In the genomic region with DNA sequence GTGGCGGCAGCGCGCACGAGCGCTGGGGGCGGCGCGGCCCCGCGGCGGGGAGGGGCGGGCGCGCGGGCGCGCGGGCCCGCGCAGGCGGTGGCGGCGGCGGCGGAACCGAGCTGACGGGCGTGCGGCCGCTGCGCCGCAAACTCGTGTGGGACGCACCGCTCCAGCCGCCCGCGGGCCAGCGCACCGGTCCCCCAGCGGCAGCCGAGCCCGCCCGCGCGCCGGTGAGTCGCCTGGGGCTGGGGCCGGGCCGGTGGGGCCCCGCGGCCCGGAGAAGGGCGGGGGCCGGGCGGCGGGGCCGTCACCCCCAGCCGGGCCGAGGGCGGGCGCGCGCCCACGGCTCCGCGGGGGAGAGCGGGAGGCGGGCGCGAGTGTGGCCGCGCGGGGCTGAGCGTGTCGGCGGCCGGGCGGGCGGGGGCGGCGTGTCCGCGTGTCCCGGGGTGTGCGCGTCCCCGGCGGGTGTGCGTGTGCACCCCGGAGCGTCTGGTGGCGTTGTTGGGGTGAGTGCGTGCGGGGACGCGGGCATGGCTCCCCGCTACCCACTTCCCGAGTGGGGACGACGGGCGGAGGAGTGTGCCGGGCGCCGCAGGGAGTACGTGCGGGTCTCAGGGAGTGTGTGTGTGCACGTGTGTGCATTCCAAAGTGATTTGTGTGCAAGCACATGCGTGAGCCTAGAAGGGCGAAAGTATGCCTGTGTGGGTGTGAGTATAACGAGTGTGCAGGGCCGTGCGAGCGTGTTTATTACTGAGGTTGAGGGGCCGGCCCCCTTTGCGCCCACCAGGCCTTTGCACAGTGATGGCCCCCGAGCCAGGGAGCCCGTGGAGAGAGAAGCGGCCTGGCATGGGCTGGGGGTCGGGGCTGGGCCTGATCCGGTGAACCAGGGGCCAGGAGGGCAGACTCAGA, we compare ENCODE assay signal across 8 cellular contexts. TPM values are rescaled to one million over a fixed set of nuclear protein-coding genes. Genes with fewer than 3 reads are reported as not detected.
DNase-seq lines count a peak whose midpoint lies in the region; ATAC-seq and TF ChIP-seq lines count a peak whose summit lies in the region.

A gene (plus strand): TSS at position 85 of the 900 bp plus-strand sequence. CDS start 44,016 bp downstream, outside the sequence.

- no peaks in the 10 kb centered on the region for H3K9me3 ChIP-seq in spleen

- intact Hi-C loops in spleen (cut with DNase I; ENCODE audit: low total_unique reads), result no loop called here

- in situ Hi-C loops in GM18951 (cut with MboI; ENCODE audit: low sequenced_read_pairs, unreplicated experiment) (no loop called here), brain microvascular endothelial cell (cut with HindIII; ENCODE audit: low pct_ligation_motif_present, low sequenced_read_pairs) (no loop called here)

- TF ChIP-seq POLR2A in GM18951 (IDR thresholded peaks at IDR 0.05; ENCODE audit: extremely low read depth, insufficient read depth, insufficient read length), result peak; percentile 55
- no peak for TF ChIP-seq POLR2A in spleen (IDR thresholded peaks at IDR 0.05)

- no peaks in the 10 kb centered on the region for H3K36me3 Mint-ChIP-seq in immature natural killer cell

- DNase-seq in A172 (ENCODE audit: low spot score) (no peak), brain microvascular endothelial cell (no peak), immature natural killer cell (peak; percentile 58 to 72 (median 68)), spleen (peak; percentile 92), OCI-M2 (lab: John Stamatoyannopoulos, UW; ENCODE audit: unreplicated experiment) (no peak)

- peak within 1 kb of the TSS; percentile 82 to 96 (median 92) for H3K27ac Mint-ChIP-seq in immature natural killer cell

- H3K36me3 ChIP-seq in brain microvascular endothelial cell (replicated peaks) (no peaks in the 10 kb centered on the region), spleen (peaks cover 0 to 3% (median under 1%) of the 10 kb centered on the region in 6 donors)

- H3K4me1 ChIP-seq in spleen, result peaks cover 34 to 74% (median 60%) of the 10 kb centered on the region in 6 donors

- H3K27ac ChIP-seq in brain microvascular endothelial cell, result peak within 1 kb of the TSS; percentile 78
- peak within 1 kb of the TSS; percentile 43 to 90 (median 86) for H3K27ac ChIP-seq in spleen

- H3K27me3 Mint-ChIP-seq in immature natural killer cell (ENCODE audit: low read depth in 3 of 3), result peaks cover 3 to 9% (median 4%) of the 10 kb centered on the region in 3 donors

- no peaks in the 10 kb centered on the region for H3K27me3 ChIP-seq in brain microvascular endothelial cell (replicated peaks)
- peaks cover 0 to 12% (median 0%) of the 10 kb centered on the region in 7 donors for H3K27me3 ChIP-seq in spleen (replicated peaks in 1 of 7)

- H3K4me3 ChIP-seq in brain microvascular endothelial cell (ENCODE audit: low read depth, low read length), result peak within 1 kb of the TSS; percentile 92
- H3K4me3 ChIP-seq in spleen, result peak within 1 kb of the TSS; percentile 63 to 87 (median 68)

- TF ChIP-seq CTCF in brain microvascular endothelial cell (IDR thresholded peaks at IDR 0.05; ENCODE audit: low read depth, low read length, missing control alignments), result no peak
- no peak for TF ChIP-seq CTCF in spleen (IDR thresholded peaks at IDR 0.05 in 8 of 11, conservative IDR thresholded peaks at IDR 0.05 in 3 of 11)

- ATAC-seq in SK-N-SH treated with all-trans-retinoic acid at 6 μM for 48 hours (peak; percentile 12), HG02588 (IDR thresholded peaks at IDR 0.05; ENCODE audit: unreplicated experiment) (no peak)

- H3K9me3 Mint-ChIP-seq in immature natural killer cell, result no peaks in the 10 kb centered on the region

- H3K4me1 Mint-ChIP-seq in immature natural killer cell, result peaks cover 52 to 58% of the 10 kb centered on the region in 2 donors

- 1 to 5% (median 2%) methylated on average over 8 to 121 of the region's 121 CpGs for WGBS in spleen, 5 donors

- peak within 1 kb of the TSS; percentile 97 to 99 (median 99) for H3K4me3 Mint-ChIP-seq in immature natural killer cell

TF ChIP-seq in SK-N-SH treated with all-trans-retinoic acid at 6 μM for 48 hours, 23 proteins besides CTCF, POLR2A, EP300 and RAD21 (continues in another document):
- TF ChIP-seq ESRRG (CRISPR knock-in tag; IDR thresholded peaks at IDR 0.05) (no peak), CSDC2 (CRISPR knock-in tag; IDR thresholded peaks at IDR 0.05) (no peak), BACH2 (CRISPR knock-in tag; IDR thresholded peaks at IDR 0.05; ENCODE audit: borderline replicate concordance) (no peak), SNAI2 (CRISPR knock-in tag; IDR thresholded peaks at IDR 0.05) (no peak), PPARA (CRISPR knock-in tag; IDR thresholded peaks at IDR 0.05; ENCODE audit: borderline replicate concordance) (no peak), ISL1 (CRISPR knock-in tag; IDR thresholded peaks at IDR 0.05) (no peak), GLIS3 (CRISPR knock-in tag; IDR thresholded peaks at IDR 0.05) (no peak), ZNF565 (CRISPR knock-in tag; conservative IDR thresholded peaks at IDR 0.05; ENCODE audit: low read depth) (no peak), TOX (CRISPR knock-in tag; IDR thresholded peaks at IDR 0.05; ENCODE audit: borderline replicate concordance) (no peak)
- TF ChIP-seq, protein P1, sequence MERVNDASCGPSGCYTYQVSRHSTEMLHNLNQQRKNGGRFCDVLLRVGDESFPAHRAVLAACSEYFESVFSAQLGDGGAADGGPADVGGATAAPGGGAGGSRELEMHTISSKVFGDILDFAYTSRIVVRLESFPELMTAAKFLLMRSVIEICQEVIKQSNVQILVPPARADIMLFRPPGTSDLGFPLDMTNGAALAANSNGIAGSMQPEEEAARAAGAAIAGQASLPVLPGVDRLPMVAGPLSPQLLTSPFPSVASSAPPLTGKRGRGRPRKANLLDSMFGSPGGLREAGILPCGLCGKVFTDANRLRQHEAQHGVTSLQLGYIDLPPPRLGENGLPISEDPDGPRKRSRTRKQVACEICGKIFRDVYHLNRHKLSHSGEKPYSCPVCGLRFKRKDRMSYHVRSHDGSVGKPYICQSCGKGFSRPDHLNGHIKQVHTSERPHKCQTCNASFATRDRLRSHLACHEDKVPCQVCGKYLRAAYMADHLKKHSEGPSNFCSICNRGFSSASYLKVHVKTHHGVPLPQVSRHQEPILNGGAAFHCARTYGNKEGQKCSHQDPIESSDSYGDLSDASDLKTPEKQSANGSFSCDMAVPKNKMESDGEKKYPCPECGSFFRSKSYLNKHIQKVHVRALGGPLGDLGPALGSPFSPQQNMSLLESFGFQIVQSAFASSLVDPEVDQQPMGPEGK (CRISPR knock-in tag; IDR thresholded peaks at IDR 0.05; ENCODE audit: borderline replicate concordance), result no peak
- TF ChIP-seq, protein P2, sequence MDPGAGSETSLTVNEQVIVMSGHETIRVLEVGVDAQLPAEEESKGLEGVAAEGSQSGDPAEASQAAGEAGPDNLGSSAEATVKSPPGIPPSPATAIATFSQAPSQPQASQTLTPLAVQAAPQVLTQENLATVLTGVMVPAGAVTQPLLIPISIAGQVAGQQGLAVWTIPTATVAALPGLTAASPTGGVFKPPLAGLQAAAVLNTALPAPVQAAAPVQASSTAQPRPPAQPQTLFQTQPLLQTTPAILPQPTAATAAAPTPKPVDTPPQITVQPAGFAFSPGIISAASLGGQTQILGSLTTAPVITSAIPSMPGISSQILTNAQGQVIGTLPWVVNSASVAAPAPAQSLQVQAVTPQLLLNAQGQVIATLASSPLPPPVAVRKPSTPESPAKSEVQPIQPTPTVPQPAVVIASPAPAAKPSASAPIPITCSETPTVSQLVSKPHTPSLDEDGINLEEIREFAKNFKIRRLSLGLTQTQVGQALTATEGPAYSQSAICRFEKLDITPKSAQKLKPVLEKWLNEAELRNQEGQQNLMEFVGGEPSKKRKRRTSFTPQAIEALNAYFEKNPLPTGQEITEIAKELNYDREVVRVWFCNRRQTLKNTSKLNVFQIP (CRISPR knock-in tag; IDR thresholded peaks at IDR 0.05; ENCODE audit: borderline replicate concordance, low read depth), result no peak
- TF ChIP-seq, protein P3, sequence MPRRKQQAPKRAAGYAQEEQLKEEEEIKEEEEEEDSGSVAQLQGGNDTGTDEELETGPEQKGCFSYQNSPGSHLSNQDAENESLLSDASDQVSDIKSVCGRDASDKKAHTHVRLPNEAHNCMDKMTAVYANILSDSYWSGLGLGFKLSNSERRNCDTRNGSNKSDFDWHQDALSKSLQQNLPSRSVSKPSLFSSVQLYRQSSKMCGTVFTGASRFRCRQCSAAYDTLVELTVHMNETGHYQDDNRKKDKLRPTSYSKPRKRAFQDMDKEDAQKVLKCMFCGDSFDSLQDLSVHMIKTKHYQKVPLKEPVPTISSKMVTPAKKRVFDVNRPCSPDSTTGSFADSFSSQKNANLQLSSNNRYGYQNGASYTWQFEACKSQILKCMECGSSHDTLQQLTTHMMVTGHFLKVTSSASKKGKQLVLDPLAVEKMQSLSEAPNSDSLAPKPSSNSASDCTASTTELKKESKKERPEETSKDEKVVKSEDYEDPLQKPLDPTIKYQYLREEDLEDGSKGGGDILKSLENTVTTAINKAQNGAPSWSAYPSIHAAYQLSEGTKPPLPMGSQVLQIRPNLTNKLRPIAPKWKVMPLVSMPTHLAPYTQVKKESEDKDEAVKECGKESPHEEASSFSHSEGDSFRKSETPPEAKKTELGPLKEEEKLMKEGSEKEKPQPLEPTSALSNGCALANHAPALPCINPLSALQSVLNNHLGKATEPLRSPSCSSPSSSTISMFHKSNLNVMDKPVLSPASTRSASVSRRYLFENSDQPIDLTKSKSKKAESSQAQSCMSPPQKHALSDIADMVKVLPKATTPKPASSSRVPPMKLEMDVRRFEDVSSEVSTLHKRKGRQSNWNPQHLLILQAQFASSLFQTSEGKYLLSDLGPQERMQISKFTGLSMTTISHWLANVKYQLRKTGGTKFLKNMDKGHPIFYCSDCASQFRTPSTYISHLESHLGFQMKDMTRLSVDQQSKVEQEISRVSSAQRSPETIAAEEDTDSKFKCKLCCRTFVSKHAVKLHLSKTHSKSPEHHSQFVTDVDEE (CRISPR knock-in tag; IDR thresholded peaks at IDR 0.05), result no peak
- TF ChIP-seq, protein P4, sequence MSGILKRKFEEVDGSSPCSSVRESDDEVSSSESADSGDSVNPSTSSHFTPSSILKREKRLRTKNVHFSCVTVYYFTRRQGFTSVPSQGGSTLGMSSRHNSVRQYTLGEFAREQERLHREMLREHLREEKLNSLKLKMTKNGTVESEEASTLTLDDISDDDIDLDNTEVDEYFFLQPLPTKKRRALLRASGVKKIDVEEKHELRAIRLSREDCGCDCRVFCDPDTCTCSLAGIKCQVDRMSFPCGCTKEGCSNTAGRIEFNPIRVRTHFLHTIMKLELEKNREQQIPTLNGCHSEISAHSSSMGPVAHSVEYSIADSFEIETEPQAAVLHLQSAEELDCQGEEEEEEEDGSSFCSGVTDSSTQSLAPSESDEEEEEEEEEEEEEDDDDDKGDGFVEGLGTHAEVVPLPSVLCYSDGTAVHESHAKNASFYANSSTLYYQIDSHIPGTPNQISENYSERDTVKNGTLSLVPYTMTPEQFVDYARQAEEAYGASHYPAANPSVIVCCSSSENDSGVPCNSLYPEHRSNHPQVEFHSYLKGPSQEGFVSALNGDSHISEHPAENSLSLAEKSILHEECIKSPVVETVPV (CRISPR knock-in tag; IDR thresholded peaks at IDR 0.05), result no peak

RNA-seq across cellular contexts. Expression of the gene that starts here (rescaled TPM):
- 33.3 and 35.6 TPM in 2 replicates for total RNA-seq in A172 (2014; rRNA removed; shearing (Covaris generic))
- 10 to 100 TPM in 2 of 3 donors, 1 to 10 TPM in 1; 8.8 to 18.0 (median 13.8) TPM for polyA plus RNA-seq in immature natural killer cell
- total RNA-seq in spleen, result 10 to 100 TPM; 32.8 to 71.3 (median 55.0) TPM
- polyA plus RNA-seq in spleen, result 10 to 100 TPM; 11.2 to 19.7 (median 11.6) TPM

Comparison
In these comparisons a context has a peak if more than half of its experiments do, and no peak if none do; other contexts are left out.
1. DNase-seq: peak in immature natural killer cell (3 of 3) and spleen (single experiment); none in A172 (single experiment), brain microvascular endothelial cell (single experiment) and OCI-M2 (single experiment).